ENCODE assay signal across 14 cellular contexts in the genomic region with DNA sequence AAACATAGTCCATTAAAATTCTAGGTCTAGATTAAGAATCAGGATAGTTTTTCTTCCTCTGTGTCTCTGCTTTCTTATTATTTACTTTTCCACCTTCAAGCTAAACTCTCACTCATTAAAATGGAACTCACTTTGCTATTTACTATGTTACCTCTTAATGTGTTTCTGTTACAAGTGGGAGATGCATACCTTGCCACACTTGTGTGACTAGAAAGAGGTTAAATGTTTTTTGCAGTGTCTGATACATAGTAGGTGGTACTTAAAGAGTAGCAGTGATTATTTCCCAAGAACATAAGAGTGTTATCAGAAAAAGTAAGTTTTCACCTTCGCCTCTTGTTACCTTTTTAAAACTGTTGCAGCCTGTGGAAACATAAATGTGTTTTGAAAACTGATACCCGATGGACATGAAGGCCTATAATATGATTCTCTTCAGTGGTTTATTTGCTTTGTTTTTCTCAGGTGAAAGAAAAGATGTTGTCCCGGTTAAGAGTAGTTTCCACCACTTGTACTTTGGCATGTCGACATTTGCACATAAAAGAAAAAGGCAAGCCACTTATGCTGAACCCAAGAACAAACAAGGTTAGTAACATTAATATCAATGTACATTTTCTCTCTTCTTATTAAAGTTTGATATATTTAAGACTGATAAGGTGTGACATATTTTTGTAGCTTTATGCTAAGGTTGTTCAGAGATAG. TPM values are rescaled to one million over a fixed set of nuclear protein-coding genes. Genes with fewer than 3 reads are reported as not detected.
DNase-seq lines count a peak whose midpoint lies in the region; ATAC-seq, FAIRE-seq and TF ChIP-seq lines count a peak whose summit lies in the region.
"Had no signal": no experiment of that assay in that cellular context is flagged by ENCODE, and none has a peak within 500 bp of the region (broad histone marks: within the 10 kb centered on the region; RNA-seq: fewer than 3 reads in every experiment).

No MANE protein-coding gene starts in this region.

- H3K27me3 ChIP-seq in endocrine pancreas (ENCODE audit: control insufficient read depth, insufficient read depth, low read length) = no peaks in the 10 kb centered on the region
- H3K27me3 ChIP-seq in neural progenitor cell = no peaks in the 10 kb centered on the region
- no peaks in the 10 kb centered on the region for H3K27me3 ChIP-seq in pancreas

- peaks cover 17 to 36% of the 10 kb centered on the region in 2 donors for H3K36me3 Mint-ChIP-seq in activated T-cell treated with anti-CD3 and anti-CD28 coated beads, Interleukin-2, amount 50 U/mL, for 72 hours (ENCODE audit: insufficient read depth in 2 of 2)
- peaks cover 32% of the 10 kb centered on the region for H3K36me3 Mint-ChIP-seq in activated T-cell treated with anti-CD3 and anti-CD28 coated beads, Interleukin-2, amount 50 U/mL, for 4 hours (ENCODE audit: insufficient read depth)
- H3K36me3 Mint-ChIP-seq in neural progenitor cell = peaks cover 53% of the 10 kb centered on the region

- peaks cover 24% of the 10 kb centered on the region for H3K4me1 Mint-ChIP-seq in activated T-cell treated with anti-CD3 and anti-CD28 coated beads, Interleukin-2, amount 50 U/mL, for 72 hours (ENCODE audit: low read depth)
- peaks cover 19% of the 10 kb centered on the region for H3K4me1 Mint-ChIP-seq in activated T-cell treated with anti-CD3 and anti-CD28 coated beads, Interleukin-2, amount 50 U/mL, for 4 hours (ENCODE audit: low read depth)
- no peaks in the 10 kb centered on the region for H3K4me1 Mint-ChIP-seq in neural progenitor cell

- H3K4me2 ChIP-seq in neural progenitor cell = no peak overlapping the region

- ATAC-seq in activated T-cell treated with anti-CD3 and anti-CD28 coated beads, Interleukin-2, amount 50 U/mL, for 72 hours (replicated peaks in 1 of 2) = no peak
- no peak for ATAC-seq in activated T-cell treated with anti-CD3 and anti-CD28 coated beads, Interleukin-2, amount 50 U/mL, for 4 hours
- ATAC-seq in HG02885 (IDR thresholded peaks at IDR 0.05; ENCODE audit: poor library complexity, unreplicated experiment) (no peak), pancreas (no peak)

- no peak overlapping the region for H3K4me3 Mint-ChIP-seq in activated T-cell treated with anti-CD3 and anti-CD28 coated beads, Interleukin-2, amount 50 U/mL, for 72 hours
- H3K4me3 Mint-ChIP-seq in activated T-cell treated with anti-CD3 and anti-CD28 coated beads, Interleukin-2, amount 50 U/mL, for 4 hours = no peak overlapping the region
- H3K4me3 Mint-ChIP-seq in neural progenitor cell = no peak overlapping the region

- no peaks in the 10 kb centered on the region for H3K9me3 ChIP-seq in endocrine pancreas (ENCODE audit: control insufficient read depth, low read length)
- peaks cover 10% of the 10 kb centered on the region for H3K9me3 ChIP-seq in neural progenitor cell (ENCODE audit: low read depth)
- no peaks in the 10 kb centered on the region for H3K9me3 ChIP-seq in pancreas

- TF ChIP-seq CTCF in neural progenitor cell (IDR thresholded peaks at IDR 0.05) (no peak), pancreas (IDR thresholded peaks at IDR 0.05) (no peak)

- no peak overlapping the region for H3K27ac ChIP-seq in neural progenitor cell
- no peak overlapping the region for H3K27ac ChIP-seq in pancreas
- H3K27ac ChIP-seq: HL-60 had no signal

- no peaks in the 10 kb centered on the region for H3K27me3 Mint-ChIP-seq in activated T-cell treated with anti-CD3 and anti-CD28 coated beads, Interleukin-2, amount 50 U/mL, for 72 hours (ENCODE audit: low read depth)
- H3K27me3 Mint-ChIP-seq in activated T-cell treated with anti-CD3 and anti-CD28 coated beads, Interleukin-2, amount 50 U/mL, for 4 hours (ENCODE audit: low read depth) = no peaks in the 10 kb centered on the region
- peaks cover 3% of the 10 kb centered on the region for H3K27me3 Mint-ChIP-seq in neural progenitor cell (ENCODE audit: insufficient read depth, low read depth)

- WGBS in pancreas, 2 donors = 43 to 71% methylated on average over 4 of the region's 4 CpGs

- peaks cover 52% of the 10 kb centered on the region for H3K79me2 ChIP-seq in neural progenitor cell (ENCODE audit: low read depth)

- peaks cover 0 to 5% of the 10 kb centered on the region in 2 donors for H3K9me3 Mint-ChIP-seq in activated T-cell treated with anti-CD3 and anti-CD28 coated beads, Interleukin-2, amount 50 U/mL, for 72 hours
- no peaks in the 10 kb centered on the region for H3K9me3 Mint-ChIP-seq in activated T-cell treated with anti-CD3 and anti-CD28 coated beads, Interleukin-2, amount 50 U/mL, for 4 hours
- peaks cover 18% of the 10 kb centered on the region for H3K9me3 Mint-ChIP-seq in neural progenitor cell

- intact Hi-C loops in pancreas (cut with DNase I) = no loop called here

- H3K4me3 ChIP-seq in endocrine pancreas (ENCODE audit: control insufficient read depth, insufficient read depth, low read length) (peak overlapping the region; percentile 22), neural progenitor cell (no peak overlapping the region), pancreas (no peak overlapping the region)

- H3K9ac ChIP-seq in endocrine pancreas (ENCODE audit: control insufficient read depth, insufficient read depth, low read length) (no peak overlapping the region), neural progenitor cell (no peak overlapping the region)

- H4K20me1 ChIP-seq in neural progenitor cell (ENCODE audit: low read depth) = no peaks in the 10 kb centered on the region

- peaks cover 11% of the 10 kb centered on the region for H3F3A ChIP-seq in neural progenitor cell (ENCODE audit: low read depth)

- no peak for DNase-seq in activated T-cell treated with anti-CD3 and anti-CD28 coated beads, Interleukin-2, amount 50 U/mL, for 72 hours
- no peak for DNase-seq in activated T-cell treated with anti-CD3 and anti-CD28 coated beads, Interleukin-2, amount 50 U/mL, for 4 hours
- DNase-seq in NCI-H2029 treated with DMSO at 0.1 percent for 48 hours (lab: John Stamatoyannopoulos, UW) (peak; percentile 17), neural progenitor cell (ENCODE audit: low spot score) (no peak), pancreas (no peak)
- DNase-seq: AML-193, DND-41, GF-D8, HCEC 1CT, NCI-H2081, SHP77 treated with DMSO at 0.1 percent for 48 hours had no signal

- H3K36me3 ChIP-seq in endocrine pancreas (ENCODE audit: control insufficient read depth, insufficient read depth, low read length) (no peaks in the 10 kb centered on the region), neural progenitor cell (peaks cover 25% of the 10 kb centered on the region), pancreas (no peaks in the 10 kb centered on the region)

- no peak for FAIRE-seq in pancreas (lab: Jason Lieb, UNC)

- H3K4me1 ChIP-seq in endocrine pancreas (ENCODE audit: control insufficient read depth, insufficient read depth, low read length) (peaks cover 7% of the 10 kb centered on the region), neural progenitor cell (no peaks in the 10 kb centered on the region), pancreas (peaks cover 0 to 8% (median 0%) of the 10 kb centered on the region in 3 donors)

- no peak overlapping the region for H2AFZ ChIP-seq in neural progenitor cell (replicated peaks)

- peak overlapping the region; percentile 88 for H3K27ac Mint-ChIP-seq in activated T-cell treated with anti-CD3 and anti-CD28 coated beads, Interleukin-2, amount 50 U/mL, for 72 hours
- no peak overlapping the region for H3K27ac Mint-ChIP-seq in neural progenitor cell

RNA-seq across cellular contexts. Expression of a gene that starts 16.6 kb away (rescaled TPM):
- 10 to 100 TPM; 72.3 to 75.2 TPM for total RNA-seq in activated T-cell treated with anti-CD3 and anti-CD28 coated beads, Interleukin-2, amount 50 U/mL, for 72 hours
- total RNA-seq in activated T-cell treated with anti-CD3 and anti-CD28 coated beads, Interleukin-2, amount 50 U/mL, for 4 hours = 100 to 1,000 TPM in 2 of 3 donors, 10 to 100 TPM in 1; 90.9 to 108 (median 108) TPM
- total RNA-seq in neural progenitor cell (ENCODE audit: low replicate concordance) (89.4 and 129 TPM in 2 replicates), pancreas (10 to 100 TPM; 14.8 to 22.1 (median 19.2) TPM)
- 10 to 100 TPM in 1 of 2 donors, 1 to 10 TPM in 1; 9.9 to 16.2 TPM for polyA plus RNA-seq in pancreas
